ENCODE assay signal across 22 cellular contexts in genomic region chr15:71396536-71397125, GRCh38.
"Had no signal": no experiment of that assay in that cellular context is flagged by ENCODE, and none has a peak within 500 bp of the region (broad histone marks: within the 10 kb centered on the region; RNA-seq: fewer than 3 reads in every experiment).

No MANE protein-coding gene starts in this region.

- H3K9me3 ChIP-seq: esophagus muscularis mucosa, heart right ventricle, neutrophil, thyroid gland, upper lobe of left lung had no signal

- H3K27me3 ChIP-seq: esophagus muscularis mucosa, heart right ventricle, neutrophil, thyroid gland, upper lobe of left lung had no signal

- ATAC-seq: activated CD4-positive, alpha-beta T cell treated with anti-CD3 and anti-CD28 coated beads for 36 hours; heart right ventricle; sciatic nerve; stimulated activated effector memory CD8-positive, alpha-beta T cell treated with anti-CD3 and anti-CD28 coated beads, Interleukin-12 subunit alpha, Interleukin-12 subunit beta, amount 100 ng/mL, for 72 hours had no signal

- FAIRE-seq: endothelial cell of umbilical vein had no signal

- H3K4me1 ChIP-seq: thyroid gland had no signal

- H3K36me3 ChIP-seq: esophagus muscularis mucosa, heart right ventricle, neutrophil, thyroid gland, upper lobe of left lung had no signal

- DNase-seq: activated CD4-positive, alpha-beta memory T cell treated with anti-CD3 and anti-CD28 coated beads for 36 hours; activated CD4-positive, alpha-beta T cell treated with anti-CD3 and anti-CD28 coated beads for 36 hours; activated CD4-positive, CD25-positive, alpha-beta regulatory T cell; activated CD8-positive, alpha-beta memory T cell treated with anti-CD3 and anti-CD28 coated beads, Interleukin-2, amount 50 U/mL, for 4 hours; activated effector memory CD4-positive, alpha-beta T cell treated with anti-CD3 and anti-CD28 coated beads, Interleukin-2, amount 50 U/mL, for 16 hours; activated naive CD4-positive, alpha-beta T cell treated with anti-CD3 and anti-CD28 coated beads for 36 hours; activated naive CD8-positive, alpha-beta T cell treated with anti-CD3 and anti-CD28 coated beads, Interleukin-2, amount 10 ng/mL, durations not matched to agents 7 days and 5 days; activated T-cell treated with anti-CD3 and anti-CD28 coated beads, Interleukin-2, amount 50 U/mL, for 1 hour; central memory CD4-positive, alpha-beta T cell; foreskin melanocyte; heart right ventricle; stimulated activated CD4-positive, alpha-beta T cell treated with anti-CD3 and anti-CD28 coated beads, Interleukin-12 subunit alpha, Interleukin-12 subunit beta, amount 100 ng/mL, for 4 hours; stimulated activated CD4-positive, alpha-beta T cell treated with anti-CD3 and anti-CD28 coated beads, Interleukin-4, amount 100 ng/mL, for 24 hours had no signal

- H3K4me3 ChIP-seq: esophagus muscularis mucosa, heart right ventricle, lung, skin epidermis, thyroid gland, upper lobe of left lung had no signal

- H3K27ac ChIP-seq: esophagus muscularis mucosa, heart right ventricle, neutrophil, skin epidermis, thyroid gland, upper lobe of left lung had no signal
